8 cellular contexts compared by ENCODE assay signal in genomic region chr15:89399390-89400120, GRCh38.
DNase-seq lines count a peak whose midpoint lies in the region; ATAC-seq, FAIRE-seq and TF ChIP-seq lines count a peak whose summit lies in the region.

No MANE protein-coding gene starts in this region.

- ATAC-seq in HG03521 (IDR thresholded peaks at IDR 0.05; ENCODE audit: unreplicated experiment) (peak; percentile 58), lower lobe of right lung (peak; percentile 29 to 41)

- peak overlapping the region; percentile 91 for H2AFZ ChIP-seq in OCI-LY3 (ENCODE audit: low read depth, low read length)

- H3K36me3 Mint-ChIP-seq in type B pancreatic cell: no peaks in the 10 kb centered on the region

- H3K36me3 ChIP-seq in OCI-LY3 (replicated peaks; ENCODE audit: low read depth, low read length) (no peaks in the 10 kb centered on the region), lower lobe of right lung (no peaks in the 10 kb centered on the region)

- H3K4me1 Mint-ChIP-seq in type B pancreatic cell (ENCODE audit: unreplicated experiment): peaks cover 5% of the 10 kb centered on the region

- H3K79me2 ChIP-seq in OCI-LY3 (ENCODE audit: low read length): no peaks in the 10 kb centered on the region

- H4K20me1 ChIP-seq in OCI-LY3 (ENCODE audit: insufficient read depth, low read length): no peaks in the 10 kb centered on the region

- H3K9me3 Mint-ChIP-seq in type B pancreatic cell: no peaks in the 10 kb centered on the region

- FAIRE-seq in GM19239 (lab: Jason Lieb, UNC): no peak

- H3K4me1 ChIP-seq in OCI-LY3 (ENCODE audit: low read length) (peaks cover 15% of the 10 kb centered on the region), lower lobe of right lung (peaks cover 10% of the 10 kb centered on the region)

- H3K4me2 ChIP-seq in OCI-LY3 (ENCODE audit: low read length): peak overlapping the region; percentile 79

- intact Hi-C loops in lower lobe of right lung (cut with DNase I): no loop called here

- H3K27me3 Mint-ChIP-seq in type B pancreatic cell: peaks cover 95% of the 10 kb centered on the region

- TF ChIP-seq CTCF in OCI-LY3 (IDR thresholded peaks at IDR 0.05; ENCODE audit: low read depth, low read length) (peak; percentile 69), lower lobe of right lung (IDR thresholded peaks at IDR 0.05) (peak; percentile 20), type B pancreatic cell (conservative IDR thresholded peaks at IDR 0.05) (peak; percentile 68)

- H3K4me3 ChIP-seq in OCI-LY3 (ENCODE audit: low read length) (peak overlapping the region; percentile 90), lower lobe of right lung (peak overlapping the region; percentile 43)

- no peak overlapping the region for H3K27ac Mint-ChIP-seq in type B pancreatic cell

- peak overlapping the region; percentile 87 for H3K9ac ChIP-seq in OCI-LY3 (ENCODE audit: low read length)

- peak overlapping the region; percentile 78 for H3K4me3 Mint-ChIP-seq in type B pancreatic cell

- H3K27me3 ChIP-seq in OCI-LY3 (ENCODE audit: low read depth, low read length) (no peaks in the 10 kb centered on the region), lower lobe of right lung (ENCODE audit: low read depth) (peaks cover 88% of the 10 kb centered on the region)

- H3K27ac ChIP-seq in OCI-LY3 (ENCODE audit: low read length) (peak overlapping the region; percentile 51), lower lobe of right lung (no peak overlapping the region)

- H3K9me3 ChIP-seq in OCI-LY3 (ENCODE audit: insufficient read depth, low read length) (no peaks in the 10 kb centered on the region), lower lobe of right lung (no peaks in the 10 kb centered on the region)

- DNase-seq in D341Med (ENCODE audit: low spot score): peak; percentile 87
- peak; percentile 60 for DNase-seq in GM19239 (ENCODE audit: insufficient read length, low spot score)
- peak; percentile 12 for DNase-seq in central memory CD4-positive, alpha-beta T cell
- no peak for DNase-seq in lower lobe of right lung
- DNase-seq in type B pancreatic cell (ENCODE audit: extremely low spot score, unreplicated experiment): no peak
- DNase-seq in GOT3 (lab: John Stamatoyannopoulos, UW): no peak

Comparison
In these comparisons a context has a peak if more than half of its experiments do, and no peak if none do; other contexts are left out.
1. DNase-seq: peak in D341Med (single experiment), GM19239 (single experiment) and central memory CD4-positive, alpha-beta T cell (single experiment); none in lower lobe of right lung (single experiment), type B pancreatic cell (single experiment) and GOT3 (single experiment).
2. Peak in every context shown above with its lines, with median percentiles within 50 percentile points of each other: CTCF ChIP-seq.